In genomic region chr21:20968391-20968790, GRCh38 we compare ENCODE assay signal across 19 cellular contexts. TPM values are rescaled to one million over a fixed set of nuclear protein-coding genes. Genes with fewer than 3 reads are reported as not detected.
A peak's percentile ranks its signal among the peaks of the same experiment; 100 is the strongest.
DNase-seq lines count a peak whose midpoint lies in the region; FAIRE-seq and TF ChIP-seq lines count a peak whose summit lies in the region.
"Had no signal": no experiment of that assay in that cellular context is flagged by ENCODE, and none has a peak within 500 bp of the region (broad histone marks: within the 10 kb centered on the region; RNA-seq: fewer than 3 reads in every experiment).

No MANE protein-coding gene starts in this region.

- CTCF ChIA-PET in MCF 10A (lab: Yijun Ruan, JAX): interaction anchor here (0.6 kb wide), 2 partner anchors 15 to 119 kb away, joined by 3 read pairs; no protein-coding TSS in a partner anchor
- CTCF ChIA-PET in activated CD4-positive, alpha-beta T cell treated with anti-CD3 and anti-CD28 coated beads, Interleukin-2, amount 10 ng/mL, durations not matched to agents 7 days and 5 days (lab: Charles Lee): no interaction called here

- intact Hi-C loops in MCF 10A (cut with micrococcal nuclease): no loop called here
- intact Hi-C loops in breast epithelium (cut with DNase I; ENCODE audit: low total_unique reads): no loop called here

- H3K27me3 ChIP-seq in breast epithelium: no peaks in the 10 kb centered on the region
- H3K27me3 ChIP-seq: sigmoid colon had no signal

- peak overlapping the region; percentile 5 for H3K4me3 Mint-ChIP-seq in MCF 10A (ENCODE audit: unreplicated experiment)
- H3K4me3 Mint-ChIP-seq in activated CD4-positive, alpha-beta T cell treated with anti-CD3 and anti-CD28 coated beads, Interleukin-2, amount 10 ng/mL, durations not matched to agents 7 days and 5 days: no peak overlapping the region
- H3K4me3 Mint-ChIP-seq: activated CD4-positive, alpha-beta memory T cell treated with anti-CD3 and anti-CD28 coated beads, Interleukin-2, amount 10 ng/mL, durations not matched to agents 7 days and 5 days; activated naive CD8-positive, alpha-beta T cell treated with anti-CD3 and anti-CD28 coated beads, Interleukin-2, amount 10 ng/mL, durations not matched to agents 7 days and 5 days; CD8-positive, alpha-beta memory T cell; central memory CD8-positive, alpha-beta T cell; type B pancreatic cell had no signal

- TF ChIP-seq POLR2A in breast epithelium (IDR thresholded peaks at IDR 0.05): no peak

- DNase-seq in MCF 10A (ENCODE audit: unreplicated experiment) (peak; percentile 6), breast epithelium (ENCODE audit: low spot score in 2 of 2) (no peak), astrocyte of the hippocampus (ENCODE audit: low read depth, low spot score) (peak; percentile 2), hippocampal formation (lab: John Stamatoyannopoulos, UW) (peak; percentile 38 to 39), urothelium cell line (ENCODE audit: low spot score) (peak; percentile 4), germinal center (ENCODE audit: low spot score) (no peak)
- no peak for DNase-seq in activated CD4-positive, alpha-beta T cell treated with anti-CD3 and anti-CD28 coated beads, Interleukin-2, amount 10 ng/mL, durations not matched to agents 7 days and 5 days
- no peak for DNase-seq in activated CD4-positive, CD25-positive, alpha-beta regulatory T cell (lab: John Stamatoyannopoulos, UW)
- DNase-seq: activated CD4-positive, alpha-beta memory T cell treated with anti-CD3 and anti-CD28 coated beads, Interleukin-2, amount 10 ng/mL, durations not matched to agents 7 days and 5 days; activated naive CD8-positive, alpha-beta T cell treated with anti-CD3 and anti-CD28 coated beads, Interleukin-2, amount 10 ng/mL, durations not matched to agents 7 days and 5 days; CD8-positive, alpha-beta memory T cell; NCI-H1105; NCI-H2171; sigmoid colon; stimulated activated CD4-positive, alpha-beta T cell treated with anti-CD3 and anti-CD28 coated beads, Interleukin-2, amount 100 ng/mL, for 48 hours had no signal

- TF ChIP-seq CTCF in MCF 10A (IDR thresholded peaks at IDR 0.05; ENCODE audit: unreplicated experiment): no peak
- TF ChIP-seq CTCF in breast epithelium (IDR thresholded peaks at IDR 0.05): no peak

- H3K27me3 Mint-ChIP-seq in MCF 10A (ENCODE audit: insufficient read depth, unreplicated experiment): no peaks in the 10 kb centered on the region
- no peaks in the 10 kb centered on the region for H3K27me3 Mint-ChIP-seq in activated CD4-positive, alpha-beta T cell treated with anti-CD3 and anti-CD28 coated beads, Interleukin-2, amount 10 ng/mL, durations not matched to agents 7 days and 5 days
- H3K27me3 Mint-ChIP-seq: activated CD4-positive, alpha-beta memory T cell treated with anti-CD3 and anti-CD28 coated beads, Interleukin-2, amount 10 ng/mL, durations not matched to agents 7 days and 5 days; activated naive CD8-positive, alpha-beta T cell treated with anti-CD3 and anti-CD28 coated beads, Interleukin-2, amount 10 ng/mL, durations not matched to agents 7 days and 5 days; CD8-positive, alpha-beta memory T cell; central memory CD8-positive, alpha-beta T cell; type B pancreatic cell had no signal

- no TSS peak for BruUV-seq in MCF 10A (replicated peaks; lab: Mats Ljungman, UMichigan)

- peaks cover 6% of the 10 kb centered on the region for H3K36me3 Mint-ChIP-seq in MCF 10A (ENCODE audit: insufficient read depth, unreplicated experiment)
- H3K36me3 Mint-ChIP-seq in activated CD4-positive, alpha-beta T cell treated with anti-CD3 and anti-CD28 coated beads, Interleukin-2, amount 10 ng/mL, durations not matched to agents 7 days and 5 days (ENCODE audit: low read depth): no peaks in the 10 kb centered on the region
- H3K36me3 Mint-ChIP-seq: activated naive CD8-positive, alpha-beta T cell treated with anti-CD3 and anti-CD28 coated beads, Interleukin-2, amount 10 ng/mL, durations not matched to agents 7 days and 5 days; CD8-positive, alpha-beta memory T cell; type B pancreatic cell had no signal

- H3K4me3 ChIP-seq in breast epithelium: no peak overlapping the region
- H3K4me3 ChIP-seq: A549, sigmoid colon had no signal

- no peaks in the 10 kb centered on the region for H3K9me3 Mint-ChIP-seq in MCF 10A (ENCODE audit: unreplicated experiment)
- H3K9me3 Mint-ChIP-seq in activated CD4-positive, alpha-beta T cell treated with anti-CD3 and anti-CD28 coated beads, Interleukin-2, amount 10 ng/mL, durations not matched to agents 7 days and 5 days: no peaks in the 10 kb centered on the region
- H3K9me3 Mint-ChIP-seq: activated CD4-positive, alpha-beta memory T cell treated with anti-CD3 and anti-CD28 coated beads, Interleukin-2, amount 10 ng/mL, durations not matched to agents 7 days and 5 days; activated naive CD8-positive, alpha-beta T cell treated with anti-CD3 and anti-CD28 coated beads, Interleukin-2, amount 10 ng/mL, durations not matched to agents 7 days and 5 days; central memory CD8-positive, alpha-beta T cell; type B pancreatic cell had no signal

- H3K4me1 ChIP-seq in breast epithelium: no peaks in the 10 kb centered on the region
- H3K4me1 ChIP-seq: A549 had no signal

- no peaks in the 10 kb centered on the region for H3K9me3 ChIP-seq in breast epithelium
- H3K9me3 ChIP-seq: A549, sigmoid colon had no signal

- H3K4me1 Mint-ChIP-seq in MCF 10A (ENCODE audit: insufficient read depth, unreplicated experiment): peaks cover 6% of the 10 kb centered on the region
- no peaks in the 10 kb centered on the region for H3K4me1 Mint-ChIP-seq in activated CD4-positive, alpha-beta T cell treated with anti-CD3 and anti-CD28 coated beads, Interleukin-2, amount 10 ng/mL, durations not matched to agents 7 days and 5 days
- H3K4me1 Mint-ChIP-seq: activated CD4-positive, alpha-beta memory T cell treated with anti-CD3 and anti-CD28 coated beads, Interleukin-2, amount 10 ng/mL, durations not matched to agents 7 days and 5 days; activated naive CD8-positive, alpha-beta T cell treated with anti-CD3 and anti-CD28 coated beads, Interleukin-2, amount 10 ng/mL, durations not matched to agents 7 days and 5 days; CD8-positive, alpha-beta memory T cell; central memory CD8-positive, alpha-beta T cell had no signal

- H3K27ac Mint-ChIP-seq in MCF 10A (ENCODE audit: low read depth, unreplicated experiment): no peak overlapping the region
- H3K27ac Mint-ChIP-seq in activated CD4-positive, alpha-beta T cell treated with anti-CD3 and anti-CD28 coated beads, Interleukin-2, amount 10 ng/mL, durations not matched to agents 7 days and 5 days: no peak overlapping the region
- H3K27ac Mint-ChIP-seq: activated CD4-positive, alpha-beta memory T cell treated with anti-CD3 and anti-CD28 coated beads, Interleukin-2, amount 10 ng/mL, durations not matched to agents 7 days and 5 days; activated naive CD8-positive, alpha-beta T cell treated with anti-CD3 and anti-CD28 coated beads, Interleukin-2, amount 10 ng/mL, durations not matched to agents 7 days and 5 days; CD8-positive, alpha-beta memory T cell; type B pancreatic cell had no signal

- POLR2A ChIA-PET in MCF 10A (lab: Yijun Ruan, JAX): interaction anchor here (1.5 kb wide), 1 partner anchor 72 kb away, joined by 3 read pairs; no protein-coding TSS in a partner anchor
- POLR2A ChIA-PET in activated CD4-positive, alpha-beta T cell treated with anti-CD3 and anti-CD28 coated beads, Interleukin-2, amount 10 ng/mL, durations not matched to agents 7 days and 5 days (lab: Charles Lee): no interaction called here

- no peak overlapping the region for H3K27ac ChIP-seq in breast epithelium
- H3K27ac ChIP-seq: A549, sigmoid colon had no signal

- no peaks in the 10 kb centered on the region for H3K36me3 ChIP-seq in breast epithelium
- H3K36me3 ChIP-seq: sigmoid colon had no signal

- no peak for FAIRE-seq in urothelium cell line (lab: Jason Lieb, UNC)
- FAIRE-seq: A549, islet of Langerhans had no signal

RNA-seq across cellular contexts. Expression of gene NCAM2, which starts 29.8 kb away (rescaled TPM):
- total RNA-seq in MCF 10A (2022): not detected in 2 replicates
- 1 to 10 TPM; 2.6 to 6.3 (median 3.6) TPM for total RNA-seq in breast epithelium
- not detected for total RNA-seq in activated CD4-positive, alpha-beta T cell treated with anti-CD3 and anti-CD28 coated beads, Interleukin-2, amount 10 ng/mL, durations not matched to agents 7 days and 5 days
- total RNA-seq: activated CD4-positive, alpha-beta memory T cell treated with anti-CD3 and anti-CD28 coated beads, Interleukin-2, amount 10 ng/mL, durations not matched to agents 7 days and 5 days; activated naive CD8-positive, alpha-beta T cell treated with anti-CD3 and anti-CD28 coated beads, Interleukin-2, amount 10 ng/mL, durations not matched to agents 7 days and 5 days; CD8-positive, alpha-beta memory T cell had no signal

Comparison
In these comparisons a context has a peak if more than half of its experiments do, and no peak if none do; other contexts are left out.
1. DNase-seq: peak in MCF 10A (single experiment), astrocyte of the hippocampus (single experiment), hippocampal formation (2 of 2) and urothelium cell line (single experiment); none in breast epithelium (0 of 2), germinal center (single experiment), activated CD4-positive, alpha-beta T cell treated with anti-CD3 and anti-CD28 coated beads, Interleukin-2, amount 10 ng/mL, durations not matched to agents 7 days and 5 days (single experiment) and activated CD4-positive, CD25-positive, alpha-beta regulatory T cell (0 of 4).